In genomic region chr5:134511796-134512660, GRCh38 we compare ENCODE assay signal across 9 cellular contexts. TPM values are rescaled to one million over a fixed set of nuclear protein-coding genes. Genes with fewer than 3 reads are reported as not detected.
DNase-seq lines count a peak whose midpoint lies in the region; ATAC-seq and TF ChIP-seq lines count a peak whose summit lies in the region.
"Had no signal": no experiment of that assay in that cellular context is flagged by ENCODE, and none has a peak within 500 bp of the region (broad histone marks: within the 10 kb centered on the region; RNA-seq: fewer than 3 reads in every experiment).

No MANE protein-coding gene starts in this region.

- peak overlapping the region; percentile 76 for H3K27ac ChIP-seq in psoas muscle
- H3K27ac ChIP-seq: neutrophil had no signal

- no peaks in the 10 kb centered on the region for H3K9me3 ChIP-seq in psoas muscle
- H3K9me3 ChIP-seq: neutrophil had no signal

- H3K27me3 ChIP-seq in psoas muscle (ENCODE audit: insufficient read depth in 3 of 3, low read length in 2 of 3), result no peaks in the 10 kb centered on the region
- H3K27me3 ChIP-seq: neutrophil had no signal

- H3K4me3 ChIP-seq in foreskin fibroblast (ENCODE audit: low read depth in 1 of 2, low read length in 2 of 2) (no peak overlapping the region), psoas muscle (no peak overlapping the region)

- peak; percentile 27 for TF ChIP-seq CTCF in foreskin fibroblast (IDR thresholded peaks at IDR 0.05; ENCODE audit: low read depth, low read length)
- TF ChIP-seq CTCF in psoas muscle (IDR thresholded peaks at IDR 0.05), result peak; percentile 41

- DNase-seq in G401 (ENCODE audit: low spot score) (peak; percentile 45), RPMI7951 (ENCODE audit: low read depth) (peak; percentile 39), foreskin fibroblast (peak; percentile 79 to 92), psoas muscle (peak; percentile 89 to 94), MV-4-11 (lab: John Stamatoyannopoulos, UW) (no peak), NOMO-1 treated with dmso at 0.1 percent for 144 hours (lab: John Stamatoyannopoulos, UW; ENCODE audit: unreplicated experiment) (no peak), CD1c-positive myeloid dendritic cell (ENCODE audit: extremely low spot score) (no peak)

- intact Hi-C loops in psoas muscle (cut with DNase I), result loop anchor here in 1 of 2 donors (5.0 kb wide), 1 partner anchor 75 kb away; no protein-coding TSS in a partner anchor

- H3K36me3 ChIP-seq in psoas muscle (ENCODE audit: insufficient read depth in 1 of 2, low read depth in 1 of 2), result no peaks in the 10 kb centered on the region
- H3K36me3 ChIP-seq: neutrophil had no signal

- in situ Hi-C loops in G401 (cut with HindIII; ENCODE audit: low sequenced_read_pairs), result no loop called here

- H3K4me1 ChIP-seq in psoas muscle, result peaks cover 41% of the 10 kb centered on the region

- ATAC-seq in psoas muscle, result peak; percentile 88 to 91 (median 90)
- ATAC-seq in GM18520 (IDR thresholded peaks at IDR 0.05; ENCODE audit: unreplicated experiment), result no peak

- WGBS in psoas muscle, 3 donors, result 20 to 38% (median 23%) methylated on average over 7 of the region's 7 CpGs

RNA-seq across cellular contexts. Expression of gene JADE2, which starts 13.4 kb away (rescaled TPM):
- 24.4 and 25.8 TPM in 2 replicates for total RNA-seq in G401 (2014; rRNA removed; shearing (Covaris generic))
- total RNA-seq in RPMI7951 (2014; rRNA removed; shearing (Covaris generic)), result 8.3 and 10.7 TPM in 2 replicates
- total RNA-seq in psoas muscle, result 10 to 100 TPM in 3 of 4 donors, 1 to 10 TPM in 1; 10.0 to 15.1 (median 14.4) TPM
- polyA plus RNA-seq in psoas muscle, result 10 to 100 TPM in 1 of 3 donors, 1 to 10 TPM in 2; 5.0 to 10.1 (median 6.0) TPM

Comparison
In these comparisons a context has a peak if more than half of its experiments do, and no peak if none do; other contexts are left out.
1. DNase-seq: peak in G401 (single experiment), RPMI7951 (single experiment), foreskin fibroblast (2 of 2) and psoas muscle (2 of 2); none in MV-4-11 (single experiment), NOMO-1 treated with dmso at 0.1 percent for 144 hours (single experiment) and CD1c-positive myeloid dendritic cell (single experiment).